ENCODE assay signal across 8 cellular contexts in genomic region chr10:122462533-122463465, GRCh38. TPM values are rescaled to one million over a fixed set of nuclear protein-coding genes. Genes with fewer than 3 reads are reported as not detected.
DNase-seq lines count a peak whose midpoint lies in the region; ATAC-seq, FAIRE-seq and TF ChIP-seq lines count a peak whose summit lies in the region.

No MANE protein-coding gene starts in this region.

- no peak overlapping the region for H3K9ac ChIP-seq in HepG2 (ENCODE audit: insufficient read depth, low read depth, low read length)

- H3K27ac ChIP-seq in cingulate gyrus (ENCODE audit: low read depth, low read length) = peak overlapping the region; percentile 91
- no peak overlapping the region for H3K27ac ChIP-seq in HepG2 (ENCODE audit: extremely low read length, insufficient read depth, low read length)
- peak overlapping the region; percentile 92 for H3K27ac ChIP-seq in substantia nigra (ENCODE audit: low read depth, low read length, poor library complexity, severe bottlenecking)

- POLR2A ChIA-PET in HepG2 (lab: Yijun Ruan, JAX) = no interaction called here

- no peak for FAIRE-seq in HepG2 (lab: Jason Lieb, UNC)

- no peak for ATAC-seq in activated CD8-positive, alpha-beta memory T cell treated with anti-CD3 and anti-CD28 coated beads, Interleukin-2, amount 10 ng/mL, durations not matched to agents 7 days and 5 days
- ATAC-seq in HepG2 (no peak), HG02973 (IDR thresholded peaks at IDR 0.05; ENCODE audit: unreplicated experiment) (no peak)

- peaks cover 81% of the 10 kb centered on the region for H3K27me3 Mint-ChIP-seq in activated CD8-positive, alpha-beta memory T cell treated with anti-CD3 and anti-CD28 coated beads, Interleukin-2, amount 10 ng/mL, durations not matched to agents 7 days and 5 days

- no peak overlapping the region for H2AFZ ChIP-seq in HepG2 (ENCODE audit: low read length)

- in situ Hi-C loops in HepG2 (cut with HindIII; ENCODE audit: extremely low pct_ligation_motif_present, low pct_unique_long_range_greater_than_20kb) (no loop called here), G401 (cut with HindIII; ENCODE audit: low sequenced_read_pairs) (no loop called here)

- no peaks in the 10 kb centered on the region for H3K9me3 ChIP-seq in HepG2 (ENCODE audit: low read length)

- no peak for TF ChIP-seq POLR2A in HepG2 (IDR thresholded peaks at IDR 0.05; ENCODE audit: insufficient read depth in 1 of 2, low read depth in 2 of 2, low read length in 2 of 2)

- TF ChIP-seq EP300 in HepG2 (IDR thresholded peaks at IDR 0.05; ENCODE audit: low read depth in 2 of 2, low read length in 2 of 2) = no peak
- no peak for TF ChIP-seq EP300 in HepG2 (CRISPR knock-in tag; IDR thresholded peaks at IDR 0.05; ENCODE audit: borderline replicate concordance)

- peak overlapping the region; percentile 55 for H3K4me2 ChIP-seq in HepG2 (ENCODE audit: low read depth, low read length)

- BruUV-seq in HepG2 (replicated peaks; lab: Mats Ljungman, UMichigan) = no TSS peak

- no peaks in the 10 kb centered on the region for H3K36me3 Mint-ChIP-seq in activated CD8-positive, alpha-beta memory T cell treated with anti-CD3 and anti-CD28 coated beads, Interleukin-2, amount 10 ng/mL, durations not matched to agents 7 days and 5 days

- WGBS in HepG2 (ENCODE audit: low lambda C conversion rate) = 24% methylated on average over 47 of the region's 47 CpGs

- TF ChIP-seq RAD21 in HepG2 (CRISPR knock-in tag; IDR thresholded peaks at IDR 0.05) = no peak

- peaks cover 13% of the 10 kb centered on the region for H3K4me1 Mint-ChIP-seq in activated CD8-positive, alpha-beta memory T cell treated with anti-CD3 and anti-CD28 coated beads, Interleukin-2, amount 10 ng/mL, durations not matched to agents 7 days and 5 days

- no peaks in the 10 kb centered on the region for H3K36me3 ChIP-seq in HepG2 (replicated peaks in 1 of 2; ENCODE audit: control insufficient read depth in 1 of 2, insufficient read depth in 2 of 2, low read length in 2 of 2)

- H3K27me3 ChIP-seq in HepG2 (ENCODE audit: control insufficient read depth in 1 of 2, insufficient read depth in 2 of 2, low read length in 2 of 2) = peaks cover 9 to 90% of the 10 kb centered on the region in 2 experiments

- CTCF ChIA-PET in activated CD8-positive, alpha-beta memory T cell treated with anti-CD3 and anti-CD28 coated beads, Interleukin-2, amount 10 ng/mL, durations not matched to agents 7 days and 5 days (lab: Charles Lee) = no interaction called here
- CTCF ChIA-PET in HepG2 (lab: Yijun Ruan, JAX; ENCODE audit: low intra/inter-chr PET ratio, low total read pairs) = no interaction called here

- H3K79me2 ChIP-seq in HepG2 (ENCODE audit: insufficient read depth, low read length) = no peaks in the 10 kb centered on the region

- intact Hi-C loops in HepG2 (cut with micrococcal nuclease; ENCODE audit: unreplicated experiment) = no loop called here

- 0 out of 6 replicates have a peak overlapping the region, but pooled peaks have one; percentile 9 to 59 (median 16) for H3K4me3 ChIP-seq in HepG2 (replicated peaks in 1 of 3; ENCODE audit: insufficient read depth in 1 of 3, low read depth in 2 of 3, low read length in 3 of 3)

- H3K9me3 Mint-ChIP-seq in activated CD8-positive, alpha-beta memory T cell treated with anti-CD3 and anti-CD28 coated beads, Interleukin-2, amount 10 ng/mL, durations not matched to agents 7 days and 5 days (ENCODE audit: low read depth) = no peaks in the 10 kb centered on the region

- TF ChIP-seq CTCF in HepG2 (CRISPR knock-in tag; IDR thresholded peaks at IDR 0.05) = no peak

- no peaks in the 10 kb centered on the region for H4K20me1 ChIP-seq in HepG2 (ENCODE audit: insufficient read depth, low read length)

- peak overlapping the region; percentile 66 for H3K4me3 Mint-ChIP-seq in activated CD8-positive, alpha-beta memory T cell treated with anti-CD3 and anti-CD28 coated beads, Interleukin-2, amount 10 ng/mL, durations not matched to agents 7 days and 5 days

- no peak overlapping the region for H3K27ac Mint-ChIP-seq in activated CD8-positive, alpha-beta memory T cell treated with anti-CD3 and anti-CD28 coated beads, Interleukin-2, amount 10 ng/mL, durations not matched to agents 7 days and 5 days

- peaks cover 12% of the 10 kb centered on the region; the same call in 1 of the 2 replicates for H3K4me1 ChIP-seq in HepG2 (ENCODE audit: insufficient read depth, low read length)

- DNase-seq in activated CD8-positive, alpha-beta memory T cell treated with anti-CD3 and anti-CD28 coated beads, Interleukin-2, amount 10 ng/mL, durations not matched to agents 7 days and 5 days = no peak
- DNase-seq in activated CD8-positive, alpha-beta memory T cell treated with anti-CD3 and anti-CD28 coated beads for 24 hours = no peak
- DNase-seq in HepG2 (ENCODE audit: low spot score) = no peak
- DNase-seq in substantia nigra (lab: John Stamatoyannopoulos, UW) = peak in 9 of 49 donors; percentile 22 to 57 (median 41)
- no peak for DNase-seq in G401 (ENCODE audit: low spot score)
- no peak for DNase-seq in NCI-H1694 (lab: John Stamatoyannopoulos, UW)

TF ChIP-seq in HepG2, 621 proteins besides CTCF, POLR2A, EP300 and RAD21:
- TF ChIP-seq ZNF549 (CRISPR knock-in tag; IDR thresholded peaks at IDR 0.05) = no peak
- no peak for TF ChIP-seq GTF3A (CRISPR knock-in tag; conservative IDR thresholded peaks at IDR 0.05)
- no peak for TF ChIP-seq TAF15 (IDR thresholded peaks at IDR 0.05; ENCODE audit: low read depth, low read length, poor library complexity, severe bottlenecking)
- no peak for TF ChIP-seq FOXA3 (CRISPR knock-in tag; IDR thresholded peaks at IDR 0.05)

RNA-seq across cellular contexts. Expression of gene HTRA1, which starts 1.4 kb away (rescaled TPM):
- total RNA-seq in activated CD8-positive, alpha-beta memory T cell treated with anti-CD3 and anti-CD28 coated beads, Interleukin-2, amount 10 ng/mL, durations not matched to agents 7 days and 5 days = not detected
- total RNA-seq in HepG2 (2016; rRNA removed; fragmentation: Illumina TruSeq; extraction: Trizol) = 0.17 and 0.40 TPM in 2 replicates
- 0.10 TPM in 1 of 2 replicates, not detected in the other for total RNA-seq in HepG2 (2016; cell fraction: cytosol; rRNA removed; fragmentation: Illumina TruSeq; extraction: Trizol; ENCODE audit: low read depth)
- 0.15 and 0.37 TPM in 2 replicates for total RNA-seq in HepG2 (2016; cell fraction: insoluble cytoplasmic fraction; rRNA removed; fragmentation: Illumina TruSeq; extraction: Trizol)
- 0.31 and 0.48 TPM in 2 replicates for total RNA-seq in HepG2 (2016; cell fraction: membrane; rRNA removed; fragmentation: Illumina TruSeq; extraction: Trizol)
- total RNA-seq in HepG2 (2016; cell fraction: nucleus; rRNA removed; fragmentation: Illumina TruSeq; extraction: Trizol) = 0.43 TPM in 1 of 2 replicates, not detected in the other
- 0.11 and 0.18 TPM in 2 replicates for polyA plus RNA-seq in HepG2 (2011; rRNA removed)
- 0.09 and 0.16 TPM in 2 replicates for polyA plus RNA-seq in HepG2 (2011; cell fraction: cytosol; rRNA removed)
- polyA plus RNA-seq in HepG2 (2011; cell fraction: nucleus; rRNA removed) = 0.13 TPM in 1 of 2 replicates, not detected in the other
- polyA plus RNA-seq in HepG2 (2012) = 0.09 and 0.11 TPM in 2 replicates
- 0.18 TPM in 2 replicates for polyA plus RNA-seq in HepG2 (2016; cell fraction: cytosol; fragmentation: Illumina TruSeq; extraction: Trizol; ENCODE audit: low read depth)
- polyA plus RNA-seq in HepG2 (2016; cell fraction: insoluble cytoplasmic fraction; fragmentation: Illumina TruSeq; extraction: Trizol; ENCODE audit: low read depth) = 0.13 TPM in 1 of 2 replicates, not detected in the other
- 0.22 TPM in 2 replicates for polyA plus RNA-seq in HepG2 (2016; cell fraction: membrane; fragmentation: Illumina TruSeq; extraction: Trizol; ENCODE audit: low read depth)
- polyA plus RNA-seq in HepG2 (2016; cell fraction: nucleus; fragmentation: Illumina TruSeq; extraction: Trizol; ENCODE audit: insufficient read depth, low read depth) = 0.29 TPM in 1 of 2 replicates, not detected in the other
- polyA minus RNA-seq in HepG2 (2011; rRNA and poly(A)+ RNA removed; ENCODE audit: low replicate concordance) = 23.5 TPM in 1 of 2 replicates, not detected in the other
- 0.26 TPM in 1 of 2 replicates, not detected in the other for polyA minus RNA-seq in HepG2 (2011; cell fraction: cytosol; rRNA and poly(A)+ RNA removed)
- not detected in 2 replicates for polyA minus RNA-seq in HepG2 (2011; cell fraction: nucleus; rRNA and poly(A)+ RNA removed)
- total RNA-seq in G401 (2014; rRNA removed; shearing (Covaris generic)) = 4.5 and 9.2 TPM in 2 replicates

RNA-seq across cellular contexts. Expression of gene ARMS2, which starts 8.3 kb away (rescaled TPM):
- not detected for total RNA-seq in activated CD8-positive, alpha-beta memory T cell treated with anti-CD3 and anti-CD28 coated beads, Interleukin-2, amount 10 ng/mL, durations not matched to agents 7 days and 5 days
- not detected in 2 replicates for total RNA-seq in HepG2 (2016; rRNA removed; fragmentation: Illumina TruSeq; extraction: Trizol)
- not detected in 2 replicates for total RNA-seq in HepG2 (2016; cell fraction: cytosol; rRNA removed; fragmentation: Illumina TruSeq; extraction: Trizol; ENCODE audit: low read depth)
- not detected in 2 replicates for total RNA-seq in HepG2 (2016; cell fraction: insoluble cytoplasmic fraction; rRNA removed; fragmentation: Illumina TruSeq; extraction: Trizol)
- total RNA-seq in HepG2 (2016; cell fraction: membrane; rRNA removed; fragmentation: Illumina TruSeq; extraction: Trizol) = not detected in 2 replicates
- not detected in 2 replicates for total RNA-seq in HepG2 (2016; cell fraction: nucleus; rRNA removed; fragmentation: Illumina TruSeq; extraction: Trizol)
- not detected in 2 replicates for polyA plus RNA-seq in HepG2 (2011; rRNA removed)
- not detected in 2 replicates for polyA plus RNA-seq in HepG2 (2011; cell fraction: cytosol; rRNA removed)
- 0.23 TPM in 1 of 2 replicates, not detected in the other for polyA plus RNA-seq in HepG2 (2011; cell fraction: nucleus; rRNA removed)
- not detected in 2 replicates for polyA plus RNA-seq in HepG2 (2012)
- polyA plus RNA-seq in HepG2 (2016; cell fraction: cytosol; fragmentation: Illumina TruSeq; extraction: Trizol; ENCODE audit: low read depth) = not detected in 2 replicates
- not detected in 2 replicates for polyA plus RNA-seq in HepG2 (2016; cell fraction: insoluble cytoplasmic fraction; fragmentation: Illumina TruSeq; extraction: Trizol; ENCODE audit: low read depth)
- not detected in 2 replicates for polyA plus RNA-seq in HepG2 (2016; cell fraction: membrane; fragmentation: Illumina TruSeq; extraction: Trizol; ENCODE audit: low read depth)
- not detected in 2 replicates for polyA plus RNA-seq in HepG2 (2016; cell fraction: nucleus; fragmentation: Illumina TruSeq; extraction: Trizol; ENCODE audit: insufficient read depth, low read depth)
- polyA minus RNA-seq in HepG2 (2011; rRNA and poly(A)+ RNA removed; ENCODE audit: low replicate concordance) = not detected in 2 replicates
- polyA minus RNA-seq in HepG2 (2011; cell fraction: cytosol; rRNA and poly(A)+ RNA removed) = not detected in 2 replicates
- polyA minus RNA-seq in HepG2 (2011; cell fraction: nucleus; rRNA and poly(A)+ RNA removed) = not detected in 2 replicates
- not detected in 2 replicates for total RNA-seq in G401 (2014; rRNA removed; shearing (Covaris generic))
